In the genomic region with DNA sequence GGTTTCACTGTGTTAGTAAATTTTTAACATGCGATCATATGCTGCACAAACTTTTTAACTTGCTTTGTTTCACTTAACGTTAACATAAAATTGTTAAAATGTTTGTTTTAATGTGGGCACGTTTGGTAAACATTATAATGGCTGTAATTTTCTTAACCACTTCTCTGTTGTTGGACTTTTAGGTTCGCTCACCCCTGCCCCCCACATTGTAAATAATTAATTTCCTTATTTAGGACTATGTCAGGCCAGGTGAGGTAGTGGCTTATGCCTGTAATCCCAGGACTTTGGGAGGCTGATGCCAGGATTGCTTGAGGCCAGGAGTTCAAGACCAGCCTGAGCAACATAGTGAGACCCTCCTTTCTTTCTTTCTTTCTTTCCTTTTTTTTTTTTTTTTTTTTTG, we compare ENCODE assay signal across 18 cellular contexts. TPM values are rescaled to one million over a fixed set of nuclear protein-coding genes. Genes with fewer than 3 reads are reported as not detected.
DNase-seq lines count a peak whose midpoint lies in the region; ATAC-seq and TF ChIP-seq lines count a peak whose summit lies in the region.
"Had no signal": no experiment of that assay in that cellular context is flagged by ENCODE, and none has a peak within 500 bp of the region (broad histone marks: within the 10 kb centered on the region; RNA-seq: fewer than 3 reads in every experiment).

No MANE protein-coding gene starts in this region.

- H3K14ac ChIP-seq in mesenchymal stem cell (ENCODE audit: low read length in 2 of 2): no peak overlapping the region

- H3K27me3 ChIP-seq in mesenchymal stem cell (ENCODE audit: control insufficient read depth in 1 of 2, insufficient read depth in 1 of 2, low read length in 2 of 2): no peaks in the 10 kb centered on the region

- no peak for TF ChIP-seq CTCF in VCaP (conservative IDR thresholded peaks at IDR 0.05)

- H3K18ac ChIP-seq in mesenchymal stem cell (ENCODE audit: low read depth in 1 of 2, low read length in 2 of 2): no peak overlapping the region

- no peak overlapping the region for H2BK120ac ChIP-seq in mesenchymal stem cell (ENCODE audit: low read depth, low read length)

- H2AFZ ChIP-seq in mesenchymal stem cell (ENCODE audit: low read depth, low read length): no peak overlapping the region

- H4K8ac ChIP-seq in mesenchymal stem cell (ENCODE audit: low read length): no peak overlapping the region

- no peak overlapping the region for H3K4ac ChIP-seq in mesenchymal stem cell (ENCODE audit: low read depth in 1 of 2, low read length in 2 of 2)

- no peak overlapping the region for H2BK12ac ChIP-seq in mesenchymal stem cell (ENCODE audit: low read length in 2 of 2)

- H3K4me3 ChIP-seq in mesenchymal stem cell (ENCODE audit: insufficient read depth in 1 of 2, low read depth in 1 of 2, low read length in 2 of 2): no peak overlapping the region

- peak overlapping the region; percentile 53 for H3K27ac ChIP-seq in VCaP
- no peak overlapping the region for H3K27ac ChIP-seq in mesenchymal stem cell (ENCODE audit: low read length, poor library complexity, severe bottlenecking)

- H3K79me1 ChIP-seq in mesenchymal stem cell (replicated peaks; ENCODE audit: low read length, poor library complexity, severe bottlenecking): no peaks in the 10 kb centered on the region

- H2BK15ac ChIP-seq in mesenchymal stem cell (ENCODE audit: low read depth, poor library complexity, severe bottlenecking): no peak overlapping the region

- WGBS in mesenchymal stem cell: no CpG with 5 or more reads among the region's 4 CpGs

- H4K91ac ChIP-seq in mesenchymal stem cell (ENCODE audit: low read length): no peak overlapping the region

- intact Hi-C loops in posterior vena cava (cut with DNase I): loop anchor here in 1 of 2 donors (10.0 kb wide), 1 partner anchor 56 kb away; a partner anchor contains a TSS

- no peak overlapping the region for H2BK5ac ChIP-seq in mesenchymal stem cell (ENCODE audit: low read depth, low read length, poor library complexity, severe bottlenecking)

- H3K36me3 ChIP-seq in mesenchymal stem cell (ENCODE audit: control insufficient read depth in 1 of 2, insufficient read depth in 2 of 2, low read depth in 1 of 2, low read length in 2 of 2): no peaks in the 10 kb centered on the region

- H3K4me1 ChIP-seq in mesenchymal stem cell (ENCODE audit: control insufficient read depth, insufficient read depth, low read depth, low read length): peaks cover 16% of the 10 kb centered on the region

- peak overlapping the region; percentile 76 for H3K9ac ChIP-seq in mesenchymal stem cell (ENCODE audit: low read length)

- H3K23ac ChIP-seq in mesenchymal stem cell (ENCODE audit: low read length in 2 of 2): no peak overlapping the region

- peak; percentile 62 for DNase-seq in NCI-H774 (lab: John Stamatoyannopoulos, UW)
- no peak for DNase-seq in mesenchymal stem cell
- DNase-seq in OCI-M1 (lab: John Stamatoyannopoulos, UW): no peak
- no peak for DNase-seq in posterior vena cava (ENCODE audit: low spot score)
- DNase-seq: C1 segment of cervical spinal cord; Calu3; CD4-positive, alpha-beta memory T cell; COR-L47; DMS53; DMS79 treated with DMSO at 0.1 percent for 48 hours; GF-D8; H7; HCEC 1CT had no signal

- H3K9me3 ChIP-seq in mesenchymal stem cell (ENCODE audit: control insufficient read depth, low read length): no peaks in the 10 kb centered on the region

- H3K4me2 ChIP-seq in mesenchymal stem cell (ENCODE audit: low read length, poor library complexity, severe bottlenecking): no peak overlapping the region

- ATAC-seq in HG03108 (IDR thresholded peaks at IDR 0.05; ENCODE audit: unreplicated experiment): no peak

- H2AK5ac ChIP-seq in mesenchymal stem cell (ENCODE audit: low read length, severe bottlenecking): no peak overlapping the region

RNA-seq across cellular contexts. Expression of a gene that starts 6.7 kb away (rescaled TPM):
- 8.6 TPM for polyA plus RNA-seq in mesenchymal stem cell (2013, experiment 1 of 2)
- polyA plus RNA-seq in mesenchymal stem cell (2013, experiment 2 of 2): 8.7 TPM
- total RNA-seq in posterior vena cava: 10 to 100 TPM; 40.5 to 44.5 TPM

RNA-seq across cellular contexts. Expression of a gene that starts 11.8 kb away (rescaled TPM):
- polyA plus RNA-seq in mesenchymal stem cell (2013, experiment 1 of 2): 0.41 TPM
- 0.30 TPM for polyA plus RNA-seq in mesenchymal stem cell (2013, experiment 2 of 2)
- 1 to 10 TPM; 1.6 to 1.7 TPM for total RNA-seq in posterior vena cava
- total RNA-seq: A172; CD4-positive, alpha-beta memory T cell; Daoy had no signal
- polyA plus RNA-seq: CD4-positive, alpha-beta memory T cell had no signal

RNA-seq across cellular contexts. Expression of a gene that starts 17.9 kb away (rescaled TPM):
- polyA plus RNA-seq in mesenchymal stem cell (2013, experiment 1 of 2): 0.10 TPM
- not detected for polyA plus RNA-seq in mesenchymal stem cell (2013, experiment 2 of 2)
- total RNA-seq in posterior vena cava: 10 to 100 TPM; 11.6 to 16.5 TPM
- total RNA-seq: A172; A673; Calu3; CD4-positive, alpha-beta memory T cell; Daoy; H7 had no signal
- polyA plus RNA-seq: CD4-positive, alpha-beta memory T cell had no signal

RNA-seq across cellular contexts. Expression of a gene that starts 18.9 kb away (rescaled TPM):
- 9.0 TPM for polyA plus RNA-seq in mesenchymal stem cell (2013, experiment 1 of 2)
- polyA plus RNA-seq in mesenchymal stem cell (2013, experiment 2 of 2): 9.8 TPM
- total RNA-seq in posterior vena cava: 100 to 1,000 TPM; 527 to 713 TPM
- total RNA-seq: A172; CD4-positive, alpha-beta memory T cell; Daoy had no signal
- polyA plus RNA-seq: CD4-positive, alpha-beta memory T cell had no signal

RNA-seq across cellular contexts. Expression of a gene that starts 51.1 kb away (rescaled TPM):
- polyA plus RNA-seq in mesenchymal stem cell (2013, experiment 1 of 2): 14.6 TPM
- 13.8 TPM for polyA plus RNA-seq in mesenchymal stem cell (2013, experiment 2 of 2)
- 1 to 10 TPM; 9.0 to 9.2 TPM for total RNA-seq in posterior vena cava
